ENCODE assay signal across 1 cellular context in genomic region chr5:61461412-61461811, GRCh38.
TF ChIP-seq lines count a peak whose summit lies in the region.

No MANE protein-coding gene starts in this region.

TF ChIP-seq in IMR-90, 13 proteins besides CTCF, POLR2A, EP300 and RAD21 (continued from another document):
- TF ChIP-seq, protein P1, sequence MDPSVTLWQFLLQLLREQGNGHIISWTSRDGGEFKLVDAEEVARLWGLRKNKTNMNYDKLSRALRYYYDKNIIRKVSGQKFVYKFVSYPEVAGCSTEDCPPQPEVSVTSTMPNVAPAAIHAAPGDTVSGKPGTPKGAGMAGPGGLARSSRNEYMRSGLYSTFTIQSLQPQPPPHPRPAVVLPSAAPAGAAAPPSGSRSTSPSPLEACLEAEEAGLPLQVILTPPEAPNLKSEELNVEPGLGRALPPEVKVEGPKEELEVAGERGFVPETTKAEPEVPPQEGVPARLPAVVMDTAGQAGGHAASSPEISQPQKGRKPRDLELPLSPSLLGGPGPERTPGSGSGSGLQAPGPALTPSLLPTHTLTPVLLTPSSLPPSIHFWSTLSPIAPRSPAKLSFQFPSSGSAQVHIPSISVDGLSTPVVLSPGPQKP (IDR thresholded peaks at IDR 0.05; ENCODE audit: borderline replicate concordance, low read depth, low read length), result no peak
- TF ChIP-seq, protein P2, sequence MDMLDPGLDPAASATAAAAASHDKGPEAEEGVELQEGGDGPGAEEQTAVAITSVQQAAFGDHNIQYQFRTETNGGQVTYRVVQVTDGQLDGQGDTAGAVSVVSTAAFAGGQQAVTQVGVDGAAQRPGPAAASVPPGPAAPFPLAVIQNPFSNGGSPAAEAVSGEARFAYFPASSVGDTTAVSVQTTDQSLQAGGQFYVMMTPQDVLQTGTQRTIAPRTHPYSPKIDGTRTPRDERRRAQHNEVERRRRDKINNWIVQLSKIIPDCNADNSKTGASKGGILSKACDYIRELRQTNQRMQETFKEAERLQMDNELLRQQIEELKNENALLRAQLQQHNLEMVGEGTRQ (IDR thresholded peaks at IDR 0.05; ENCODE audit: low read depth, low read length), result no peak
- TF ChIP-seq FOS (IDR thresholded peaks at IDR 0.05; ENCODE audit: low read depth, low read length) (no peak), RFX5 (IDR thresholded peaks at IDR 0.05; ENCODE audit: low read depth, low read length) (no peak), MXI1 (IDR thresholded peaks at IDR 0.05; ENCODE audit: borderline replicate concordance, low read depth, low read length) (no peak), NFE2L2 (IDR thresholded peaks at IDR 0.05; ENCODE audit: low read depth, low read length) (no peak), CHD1 (IDR thresholded peaks at IDR 0.05; ENCODE audit: low read depth, low read length) (no peak), CEBPB (IDR thresholded peaks at IDR 0.05; ENCODE audit: low read depth, low read length) (no peak), BHLHE40 (IDR thresholded peaks at IDR 0.05; ENCODE audit: low read depth, low read length) (no peak), RCOR1 (IDR thresholded peaks at IDR 0.05; ENCODE audit: insufficient replicate concordance, low read length) (no peak), SMC3 (IDR thresholded peaks at IDR 0.05; ENCODE audit: low read depth, low read length) (no peak)
